ENCODE assay signal across 1 cellular context in genomic region chr4:10051536-10052135, GRCh38.
TF ChIP-seq lines count a peak whose summit lies in the region.

No MANE protein-coding gene starts in this region.

TF ChIP-seq in H1, 55 proteins besides CTCF, POLR2A, EP300 and RAD21:
- TF ChIP-seq ATF3 (IDR thresholded peaks at IDR 0.05; ENCODE audit: insufficient read depth, low read depth, low read length) (no peak), USF2 (IDR thresholded peaks at IDR 0.05; ENCODE audit: low read length) (no peak), E2F6 (IDR thresholded peaks at IDR 0.05) (no peak), CREB1 (IDR thresholded peaks at IDR 0.05) (no peak), GTF2F1 (IDR thresholded peaks at IDR 0.05; ENCODE audit: borderline replicate concordance, low read depth, low read length) (no peak), EZH2 (IDR thresholded peaks at IDR 0.05; ENCODE audit: low read depth, low read length, severe bottlenecking) (no peak)
